ENCODE assay signal across 19 cellular contexts in the genomic region with DNA sequence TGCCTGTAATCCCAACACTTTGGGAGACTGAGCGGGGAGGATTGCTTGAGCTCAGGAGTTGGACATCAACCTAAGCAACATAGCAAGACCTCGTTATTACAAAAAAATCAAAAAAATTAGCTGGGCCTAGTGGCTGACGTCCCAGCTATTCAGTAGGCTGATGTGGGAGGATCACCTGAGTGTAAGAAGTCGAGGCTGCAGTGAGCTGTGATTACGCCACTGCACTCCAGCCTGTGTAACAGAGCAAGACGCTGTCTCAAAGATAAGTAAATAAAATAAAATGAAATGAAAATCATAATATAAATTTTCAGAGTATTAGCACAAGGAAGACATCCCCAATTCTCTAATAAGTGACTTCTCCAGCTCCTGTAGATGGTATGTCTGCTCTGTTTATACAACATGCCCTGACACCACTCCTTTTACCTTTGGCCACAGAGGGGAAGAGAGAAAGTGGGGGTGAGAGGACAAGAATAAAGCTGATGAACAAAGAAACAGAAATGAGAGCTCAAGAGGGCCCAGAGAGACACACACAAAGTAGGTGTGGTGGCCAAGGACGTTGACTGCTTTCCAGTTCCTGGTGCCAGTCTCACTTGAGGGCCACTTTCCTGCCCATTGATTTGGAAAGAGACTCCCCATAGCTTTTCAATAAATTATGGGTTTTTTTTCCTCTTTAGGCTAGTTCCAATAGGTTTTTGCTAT.
A peak's percentile ranks its signal among the peaks of the same experiment; 100 is the strongest.
DNase-seq lines count a peak whose midpoint lies in the region; ATAC-seq, FAIRE-seq and TF ChIP-seq lines count a peak whose summit lies in the region.
"Had no signal": no experiment of that assay in that cellular context is flagged by ENCODE, and none has a peak within 500 bp of the region (broad histone marks: within the 10 kb centered on the region; RNA-seq: fewer than 3 reads in every experiment).

No MANE protein-coding gene starts in this region.

- peak; percentile 41 for ATAC-seq in GM18909 (IDR thresholded peaks at IDR 0.05; ENCODE audit: poor library complexity, unreplicated experiment)
- ATAC-seq in GM21786 (IDR thresholded peaks at IDR 0.05; ENCODE audit: unreplicated experiment): peak; percentile 62
- peak; percentile 50 for ATAC-seq in HG03103 (IDR thresholded peaks at IDR 0.05; ENCODE audit: low read depth, unreplicated experiment)
- ATAC-seq in HG02571 (IDR thresholded peaks at IDR 0.05; ENCODE audit: unreplicated experiment): no peak
- ATAC-seq: left lung, pancreas had no signal

- no peaks in the 10 kb centered on the region for H3K9me3 ChIP-seq in thyroid gland
- H3K9me3 ChIP-seq: left lung, pancreas, stomach had no signal

- TF ChIP-seq CTCF in thyroid gland (IDR thresholded peaks at IDR 0.05): no peak

- H3K4me1 ChIP-seq in thyroid gland: peaks cover 19 to 21% of the 10 kb centered on the region in 2 donors
- H3K4me1 ChIP-seq: left lung, pancreas, stomach had no signal

- intact Hi-C loops in thyroid gland (cut with DNase I): no loop called here

- DNase-seq in thyroid gland: peak; percentile 85 to 89
- DNase-seq in HuH-7.5 (ENCODE audit: low spot score): no peak
- DNase-seq in urothelium cell line (ENCODE audit: low spot score): no peak
- DNase-seq: activated CD4-positive, alpha-beta T cell treated with anti-CD3 and anti-CD28 coated beads, Interleukin-2, amount 50 U/mL, for 1 hour; activated naive CD8-positive, alpha-beta T cell treated with anti-CD3 and anti-CD28 coated beads for 36 hours; DMS153; effector CD8-positive, alpha-beta T cell; H7; KBM-7; left lung; NCI-H446; pancreas; small intestine; stomach had no signal

- TF ChIP-seq POLR2A in thyroid gland (IDR thresholded peaks at IDR 0.05): no peak

- no peak overlapping the region for H3K4me3 ChIP-seq in thyroid gland (replicated peaks in 1 of 3)
- H3K4me3 ChIP-seq: cardiac muscle cell, left lung, pancreas, stomach had no signal

- 38 to 40% methylated on average over 7 of the region's 7 CpGs for WGBS in thyroid gland, 2 donors

- H3K27ac ChIP-seq in thyroid gland: peak overlapping the region; percentile 70 to 96 (median 81)
- H3K27ac ChIP-seq: cardiac muscle cell, left lung, pancreas, stomach had no signal

- FAIRE-seq in urothelium cell line (lab: Jason Lieb, UNC): no peak
- FAIRE-seq: pancreas, small intestine had no signal

- H3K36me3 ChIP-seq in thyroid gland: no peaks in the 10 kb centered on the region
- H3K36me3 ChIP-seq: cardiac muscle cell, left lung, pancreas, stomach had no signal

- no peaks in the 10 kb centered on the region for H3K27me3 ChIP-seq in thyroid gland
- H3K27me3 ChIP-seq: cardiac muscle cell, left lung, pancreas, stomach had no signal

Comparison
In these comparisons a context has a peak if more than half of its experiments do, and no peak if none do; other contexts are left out.
1. DNase-seq: peak in thyroid gland (2 of 2); none in HuH-7.5 (single experiment) and urothelium cell line (single experiment).